Comparison of ENCODE assay signal across 9 cellular contexts in the genomic region with DNA sequence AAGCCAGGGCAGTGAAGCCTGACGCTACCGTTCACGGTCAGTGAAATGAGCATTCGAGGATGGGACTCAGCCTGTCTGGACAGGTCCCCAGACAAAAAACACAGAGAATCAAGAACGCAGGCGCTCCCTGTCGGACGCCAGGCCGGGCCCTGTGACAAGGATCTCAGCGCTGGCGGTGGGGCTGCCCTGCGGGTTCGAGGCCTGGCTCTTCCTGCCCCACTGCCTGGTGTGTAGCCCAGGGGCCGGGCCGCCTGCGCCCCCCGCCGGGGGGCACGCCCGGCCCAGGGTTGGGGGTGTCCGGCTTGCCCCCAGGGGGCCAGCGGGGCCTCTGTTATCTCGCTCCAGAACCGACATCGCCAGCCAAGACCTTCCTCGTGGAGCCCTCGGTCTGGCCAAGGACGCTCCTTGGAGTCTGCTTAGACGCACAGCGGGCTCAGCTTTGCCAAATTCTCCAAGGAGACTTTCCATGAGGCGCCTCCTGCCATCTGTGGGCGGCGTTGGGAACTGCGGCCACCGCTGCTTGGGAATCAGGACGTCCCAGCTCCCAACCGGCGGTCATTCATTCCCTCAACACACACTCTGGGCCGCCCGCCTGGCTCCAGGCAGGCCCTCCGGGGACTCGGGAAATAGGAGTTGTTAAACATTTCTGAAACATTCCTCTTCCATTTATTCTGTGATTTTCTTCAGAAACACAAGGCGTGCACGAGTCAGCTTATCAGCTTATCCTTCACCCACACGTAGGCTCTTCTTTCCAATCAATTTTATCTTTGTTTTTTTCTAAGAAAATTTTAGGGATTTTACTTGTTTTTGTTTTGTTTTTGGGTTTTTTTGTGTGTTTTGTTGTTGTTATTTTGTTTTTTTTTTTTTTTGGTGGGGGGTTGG. TPM values are rescaled to one million over a fixed set of nuclear protein-coding genes. Genes with fewer than 3 reads are reported as not detected.
DNase-seq lines count a peak whose midpoint lies in the region; ATAC-seq and TF ChIP-seq lines count a peak whose summit lies in the region.
"Had no signal": no experiment of that assay in that cellular context is flagged by ENCODE, and none has a peak within 500 bp of the region (broad histone marks: within the 10 kb centered on the region; RNA-seq: fewer than 3 reads in every experiment).

No MANE protein-coding gene starts in this region.

- no peak for ATAC-seq in HG03520 (IDR thresholded peaks at IDR 0.05; ENCODE audit: unreplicated experiment)
- no peak for ATAC-seq in GM21526 (IDR thresholded peaks at IDR 0.05; ENCODE audit: low FRiP score, unreplicated experiment)

- peak overlapping the region; percentile 40 for H3K4me2 ChIP-seq in BLaER1

- peaks cover 27% of the 10 kb centered on the region for H3K4me1 ChIP-seq in BLaER1

- H3K4me3 ChIP-seq in BLaER1 (no peak overlapping the region), GM12875 (ENCODE audit: low read depth, low read length) (no peak overlapping the region), kidney epithelial cell (ENCODE audit: low read depth, low read length) (no peak overlapping the region)

- peak; percentile 65 for TF ChIP-seq CTCF in GM12875 (IDR thresholded peaks at IDR 0.05; ENCODE audit: borderline replicate concordance, insufficient read depth, low read depth, low read length)
- TF ChIP-seq CTCF in kidney epithelial cell (IDR thresholded peaks at IDR 0.05; ENCODE audit: insufficient read depth, low read length, poor library complexity, severe bottlenecking), result peak; percentile 97

- H3K27ac ChIP-seq in BLaER1, result no peak overlapping the region

- no peak overlapping the region for H3K9ac ChIP-seq in BLaER1

- DNase-seq in NCI-H446 treated with DMSO at 0.1 percent for 48 hours (lab: John Stamatoyannopoulos, UW) (peak; percentile 38), cerebellar cortex (ENCODE audit: low spot score) (peak; percentile 67), kidney epithelial cell (ENCODE audit: low read depth) (no peak), superior temporal gyrus (ENCODE audit: extremely low spot score) (peak; percentile 82)

- H3K9me3 ChIP-seq in BLaER1, result no peaks in the 10 kb centered on the region

- H4K20me1 ChIP-seq in BLaER1, result no peaks in the 10 kb centered on the region

- H3K27me3 ChIP-seq in BLaER1 (no peaks in the 10 kb centered on the region), kidney epithelial cell (ENCODE audit: control insufficient read depth, insufficient read depth, low read length) (peaks cover 2% of the 10 kb centered on the region)

- H3K36me3 ChIP-seq in BLaER1, result no peaks in the 10 kb centered on the region
- no peaks in the 10 kb centered on the region for H3K36me3 ChIP-seq in kidney epithelial cell (ENCODE audit: control insufficient read depth, insufficient read depth, low read length)

RNA-seq across cellular contexts. Expression of a gene that starts 11.3 kb away (rescaled TPM):
- 17.6 and 20.5 TPM in 2 replicates for total RNA-seq in kidney epithelial cell
- total RNA-seq: T-helper 2 cell treated with Interferon-gamma antibody and Interleukin-4, amounts not matched to agents 100 ng/mL and 5 ng/mL, for 36 hours had no signal
